In the genomic region with DNA sequence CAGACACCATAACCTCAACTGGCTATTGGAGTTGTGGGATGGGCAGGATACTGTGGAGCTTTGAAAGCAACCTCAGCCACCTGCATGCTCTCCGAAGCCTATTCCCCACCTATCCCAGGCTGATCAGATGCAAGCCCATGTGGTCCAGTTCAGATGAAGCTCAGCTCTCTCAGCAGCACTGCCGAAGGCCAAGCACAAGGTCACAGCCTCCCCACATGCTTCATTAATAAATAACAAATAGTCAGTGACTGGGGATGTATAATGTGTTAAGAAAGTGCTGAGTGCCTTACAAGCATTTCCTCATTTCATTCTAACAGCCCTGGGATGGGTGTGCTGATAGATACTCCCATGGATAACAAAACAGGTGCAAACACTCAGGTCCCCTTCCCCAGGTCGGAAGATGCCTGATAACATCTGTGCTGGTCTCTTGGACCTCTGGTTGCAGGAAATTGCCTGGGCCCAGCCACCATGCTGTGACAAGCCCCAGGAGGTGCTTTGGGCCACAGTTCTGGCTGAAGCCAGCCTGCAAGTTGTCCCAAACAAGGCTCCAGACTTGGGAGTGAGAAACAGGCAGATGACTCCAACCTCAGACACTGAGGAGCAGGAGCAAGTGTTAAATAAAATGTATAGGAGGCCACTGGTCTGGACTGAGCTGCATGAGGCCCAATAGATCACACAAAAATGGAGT, we compare ENCODE assay signal across 13 cellular contexts. TPM values are rescaled to one million over a fixed set of nuclear protein-coding genes. Genes with fewer than 3 reads are reported as not detected.
A peak's percentile ranks its signal among the peaks of the same experiment; 100 is the strongest.
DNase-seq lines count a peak whose midpoint lies in the region; ATAC-seq and TF ChIP-seq lines count a peak whose summit lies in the region.
"Had no signal": no experiment of that assay in that cellular context is flagged by ENCODE, and none has a peak within 500 bp of the region (broad histone marks: within the 10 kb centered on the region; RNA-seq: fewer than 3 reads in every experiment).

No MANE protein-coding gene starts in this region.

- H3K36me3 ChIP-seq in thoracic aorta = no peaks in the 10 kb centered on the region
- H3K36me3 ChIP-seq: brain microvascular endothelial cell had no signal

- H3K36me3 Mint-ChIP-seq in chondrocyte (ENCODE audit: low read depth) = no peaks in the 10 kb centered on the region

- DNase-seq in chondrocyte (ENCODE audit: low spot score) = no peak
- peak; percentile 44 for DNase-seq in mucosa of gallbladder (ENCODE audit: low spot score)
- no peak for DNase-seq in thoracic aorta (ENCODE audit: low spot score)
- no peak for DNase-seq in stimulated activated CD4-positive, alpha-beta T cell treated with anti-CD3 and anti-CD28 coated beads, Interleukin-2, amount 100 ng/mL, for 24 hours
- DNase-seq in epidermal melanocyte (ENCODE audit: insufficient read length, low spot score) = no peak
- no peak for DNase-seq in stimulated activated naive CD8-positive, alpha-beta T cell treated with anti-CD3 and anti-CD28 coated beads, Interleukin-15, amount 100 ng/mL, for 72 hours
- DNase-seq: activated CD4-positive, alpha-beta T cell treated with anti-CD3 and anti-CD28 coated beads for 1 hour; brain microvascular endothelial cell; foreskin melanocyte; stimulated activated CD4-positive, alpha-beta T cell treated with anti-CD3 and anti-CD28 coated beads, Interleukin-4, amount 100 ng/mL, for 1 hour had no signal

- H3K27ac Mint-ChIP-seq in chondrocyte (ENCODE audit: unreplicated experiment) = peak overlapping the region; percentile 32
- no peak overlapping the region for H3K27ac Mint-ChIP-seq in stimulated activated naive CD8-positive, alpha-beta T cell treated with anti-CD3 and anti-CD28 coated beads, Interleukin-15, amount 100 ng/mL, for 72 hours

- H3K4me1 Mint-ChIP-seq in chondrocyte (ENCODE audit: low read depth) = peaks cover 50% of the 10 kb centered on the region
- H3K4me1 Mint-ChIP-seq in stimulated activated naive CD8-positive, alpha-beta T cell treated with anti-CD3 and anti-CD28 coated beads, Interleukin-15, amount 100 ng/mL, for 72 hours = peaks cover 74% of the 10 kb centered on the region

- no peaks in the 10 kb centered on the region for H3K9me3 Mint-ChIP-seq in chondrocyte (ENCODE audit: low read depth)
- H3K9me3 Mint-ChIP-seq in stimulated activated naive CD8-positive, alpha-beta T cell treated with anti-CD3 and anti-CD28 coated beads, Interleukin-15, amount 100 ng/mL, for 72 hours = no peaks in the 10 kb centered on the region

- ATAC-seq in GM21423 (IDR thresholded peaks at IDR 0.05; ENCODE audit: unreplicated experiment) (peak; percentile 21), thoracic aorta (ENCODE audit: insufficient number of reproducible peaks, low FRiP score, low read depth) (no peak), HG03280 (IDR thresholded peaks at IDR 0.05; ENCODE audit: unreplicated experiment) (no peak)
- no peak for ATAC-seq in stimulated activated naive CD8-positive, alpha-beta T cell treated with anti-CD3 and anti-CD28 coated beads, Interleukin-15, amount 100 ng/mL, for 72 hours

- no peaks in the 10 kb centered on the region for H3K9me3 ChIP-seq in thoracic aorta

- no peak for TF ChIP-seq CTCF in chondrocyte (IDR thresholded peaks at IDR 0.05)
- TF ChIP-seq CTCF in thoracic aorta (IDR thresholded peaks at IDR 0.05) = no peak

- H3K27me3 ChIP-seq in thoracic aorta (replicated peaks; ENCODE audit: insufficient read depth) = no peaks in the 10 kb centered on the region

- H3K4me3 ChIP-seq in thoracic aorta = no peak overlapping the region

- no peak overlapping the region for H3K4me3 Mint-ChIP-seq in chondrocyte (ENCODE audit: unreplicated experiment)
- H3K4me3 Mint-ChIP-seq in stimulated activated naive CD8-positive, alpha-beta T cell treated with anti-CD3 and anti-CD28 coated beads, Interleukin-15, amount 100 ng/mL, for 72 hours = no peak overlapping the region

- H3K4me1 ChIP-seq in thoracic aorta (ENCODE audit: control insufficient read depth in 1 of 2, low read depth in 2 of 2) = peaks cover 67 to 86% of the 10 kb centered on the region in 2 donors

- peaks cover 4% of the 10 kb centered on the region for H3K27me3 Mint-ChIP-seq in chondrocyte (ENCODE audit: low read depth)
- H3K27me3 Mint-ChIP-seq in stimulated activated naive CD8-positive, alpha-beta T cell treated with anti-CD3 and anti-CD28 coated beads, Interleukin-15, amount 100 ng/mL, for 72 hours = no peaks in the 10 kb centered on the region

- H3K27ac ChIP-seq in thoracic aorta = peak overlapping the region; percentile 91 to 93
- H3K27ac ChIP-seq: brain microvascular endothelial cell had no signal

RNA-seq across cellular contexts. Expression of gene ACSS1, which starts 3.7 kb away (rescaled TPM):
- 1.5 to 5.5 TPM (median 5.5 TPM) in 3 replicates for total RNA-seq in chondrocyte
- total RNA-seq in mucosa of gallbladder = 70.8 TPM
- total RNA-seq in thoracic aorta = 10 to 100 TPM; 26.0 to 31.7 TPM
- total RNA-seq: G401 had no signal

RNA-seq across cellular contexts. Expression of gene VSX1, which starts 27.7 kb away (rescaled TPM):
- total RNA-seq in chondrocyte (not detected in 3 replicates), mucosa of gallbladder (not detected), thoracic aorta (not detected)
- total RNA-seq: G401 had no signal
